Comparison of ENCODE assay signal across 10 cellular contexts in the genomic region with DNA sequence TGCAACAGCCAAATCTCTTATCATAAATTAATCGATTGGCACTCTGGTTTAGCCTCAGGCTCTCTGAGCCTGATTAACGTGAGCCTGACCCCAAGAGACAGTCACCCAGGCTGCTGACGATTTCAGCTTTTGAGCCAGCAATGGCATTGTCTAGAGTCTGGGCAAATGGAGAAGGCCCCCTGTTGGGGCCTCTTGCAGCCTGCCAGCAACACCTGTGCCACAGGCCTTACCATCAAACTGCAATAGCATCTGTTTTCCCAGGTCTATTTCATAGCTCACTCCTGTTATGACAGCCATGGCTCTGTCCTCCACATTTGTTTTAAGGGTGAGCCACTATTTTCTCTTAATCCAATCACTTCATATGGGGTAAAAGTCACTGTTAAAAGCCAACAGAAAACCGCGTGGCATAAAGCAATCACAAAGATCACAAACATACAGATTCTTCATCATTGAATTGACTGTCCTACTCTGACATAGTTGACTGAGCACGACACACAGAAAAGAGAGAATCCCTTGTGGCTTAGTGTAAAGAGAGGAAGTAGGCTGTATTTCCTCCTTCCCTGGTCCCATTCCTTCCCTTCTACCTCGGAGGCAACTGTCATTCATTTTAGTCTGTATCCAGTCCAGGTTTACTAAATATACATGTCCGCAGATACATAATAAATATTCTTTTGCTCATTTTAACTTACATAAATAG. TPM values are rescaled to one million over a fixed set of nuclear protein-coding genes. Genes with fewer than 3 reads are reported as not detected.
DNase-seq lines count a peak whose midpoint lies in the region; ATAC-seq, FAIRE-seq and TF ChIP-seq lines count a peak whose summit lies in the region.
"Had no signal": no experiment of that assay in that cellular context is flagged by ENCODE, and none has a peak within 500 bp of the region (broad histone marks: within the 10 kb centered on the region; RNA-seq: fewer than 3 reads in every experiment).

No MANE protein-coding gene starts in this region.

- no peaks in the 10 kb centered on the region for H3K36me3 Mint-ChIP-seq in naive thymus-derived CD8-positive, alpha-beta T cell

- DNase-seq in DMS 273 (lab: John Stamatoyannopoulos, UW; ENCODE audit: unreplicated experiment) (peak; percentile 13), DMS 273 treated with DMSO at 0.1 percent for 48 hours (lab: John Stamatoyannopoulos, UW) (no peak), NCI-H345 (lab: John Stamatoyannopoulos, UW) (peak; percentile 82), foreskin keratinocyte (peak in 1 of 2 donors; percentile 23), urothelium cell line (ENCODE audit: low spot score) (no peak)
- no peak for DNase-seq in naive thymus-derived CD8-positive, alpha-beta T cell
- DNase-seq: stomach had no signal

- no peak overlapping the region for H3K27ac Mint-ChIP-seq in naive thymus-derived CD8-positive, alpha-beta T cell

- POLR2A ChIA-PET in naive thymus-derived CD8-positive, alpha-beta T cell (lab: Charles Lee), result no interaction called here

- no peaks in the 10 kb centered on the region for H3K27me3 Mint-ChIP-seq in naive thymus-derived CD8-positive, alpha-beta T cell

- no peaks in the 10 kb centered on the region for H3K9me3 Mint-ChIP-seq in naive thymus-derived CD8-positive, alpha-beta T cell

- no peak for FAIRE-seq in urothelium cell line (lab: Jason Lieb, UNC)

- H3K27me3 ChIP-seq in foreskin keratinocyte, result no peaks in the 10 kb centered on the region

- H3K4me1 Mint-ChIP-seq in naive thymus-derived CD8-positive, alpha-beta T cell, result peaks cover 0 to 45% (median 4%) of the 10 kb centered on the region in 4 donors

- ATAC-seq in GM21786 (IDR thresholded peaks at IDR 0.05; ENCODE audit: unreplicated experiment) (peak; percentile 39), foreskin keratinocyte (peak; percentile 43), GM19324 (IDR thresholded peaks at IDR 0.05; ENCODE audit: low FRiP score, unreplicated experiment) (no peak)
- no peak for ATAC-seq in naive thymus-derived CD8-positive, alpha-beta T cell

- peaks cover 16% of the 10 kb centered on the region for H3K4me1 ChIP-seq in foreskin keratinocyte
- H3K4me1 ChIP-seq: stomach had no signal

- no peak overlapping the region for H3K4me3 Mint-ChIP-seq in naive thymus-derived CD8-positive, alpha-beta T cell

- TF ChIP-seq CTCF in foreskin keratinocyte (conservative IDR thresholded peaks at IDR 0.05), result no peak

- H3K27ac ChIP-seq in foreskin keratinocyte, result peak overlapping the region; percentile 97
- H3K27ac ChIP-seq: 22Rv1, stomach had no signal

RNA-seq across cellular contexts. Expression of a gene that starts 47.8 kb away (rescaled TPM):
- total RNA-seq in foreskin keratinocyte, result 12.5 and 15.8 TPM in 2 replicates
- polyA plus RNA-seq in foreskin keratinocyte, result 2.8 and 3.0 TPM in 2 replicates
- total RNA-seq in naive thymus-derived CD8-positive, alpha-beta T cell, result 1 to 10 TPM; 2.8 to 3.6 TPM
- 1 to 10 TPM in 1 of 3 donors, under 1 TPM in 2; 0.33 to 1.3 (median 0.40) TPM for polyA plus RNA-seq in naive thymus-derived CD8-positive, alpha-beta T cell

Comparison
In these comparisons a context has a peak if more than half of its experiments do, and no peak if none do; other contexts are left out.
1. DNase-seq: peak in DMS 273 (single experiment) and NCI-H345 (single experiment); none in DMS 273 treated with DMSO at 0.1 percent for 48 hours (single experiment), naive thymus-derived CD8-positive, alpha-beta T cell (0 of 10) and urothelium cell line (single experiment).
2. ATAC-seq: peak in GM21786 (single experiment) and foreskin keratinocyte (single experiment); none in GM19324 (single experiment) and naive thymus-derived CD8-positive, alpha-beta T cell (0 of 2).